1 cellular context compared by ENCODE assay signal in genomic region chr3:44072601-44073540, GRCh38.
TF ChIP-seq lines count a peak whose summit lies in the region.

No MANE protein-coding gene starts in this region.

TF ChIP-seq in IMR-90, 13 proteins besides CTCF, POLR2A, EP300 and RAD21 (continued from another document):
- no peak for TF ChIP-seq USF2 (IDR thresholded peaks at IDR 0.05; ENCODE audit: low read depth, low read length)
TF ChIP-seq in IMR-90: peak in this region for 0.
